In the genomic region with DNA sequence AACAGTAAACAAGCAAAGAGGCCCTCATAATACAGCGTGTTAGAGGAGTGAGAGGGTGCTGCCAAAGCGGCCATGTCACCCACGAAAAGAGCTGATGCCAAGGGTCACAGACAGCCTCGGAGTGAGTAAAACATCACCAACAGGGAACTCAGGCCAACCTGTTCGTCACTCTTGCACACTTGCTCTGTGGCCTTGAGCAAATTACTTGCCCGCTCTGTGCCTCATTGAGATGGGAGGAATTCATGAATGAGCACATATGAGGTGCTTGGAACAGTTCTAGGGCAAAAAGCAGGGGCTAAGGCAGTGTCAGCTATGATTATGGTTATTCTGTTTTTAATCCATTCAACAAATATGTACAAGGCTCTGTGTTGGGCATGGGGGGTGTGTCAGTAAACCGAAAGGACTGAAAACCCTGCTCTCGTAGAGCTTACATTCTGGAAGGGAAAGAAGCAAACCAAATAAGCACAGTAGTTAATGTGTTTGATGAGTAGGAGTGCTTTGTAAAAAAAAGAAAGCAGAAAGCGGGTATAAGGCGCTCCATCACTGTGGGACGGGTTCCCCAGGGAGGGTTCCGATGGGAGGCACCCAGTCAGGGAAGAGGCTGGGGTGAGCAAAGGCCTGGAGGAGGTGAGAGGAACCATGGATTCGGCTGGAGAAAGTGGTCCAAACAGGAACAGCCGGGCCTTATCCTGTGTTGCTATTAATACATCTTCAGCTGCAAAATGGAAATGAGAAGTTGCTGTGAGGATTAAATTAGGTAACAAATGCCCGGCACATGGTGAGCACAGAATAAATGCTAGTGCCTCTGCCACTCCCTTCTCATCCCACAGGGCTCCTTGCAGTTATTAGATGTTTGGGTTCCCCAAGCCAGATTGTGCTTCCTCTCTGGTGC, we compare ENCODE assay signal across 2 cellular contexts.
TF ChIP-seq lines count a peak whose summit lies in the region.

No MANE protein-coding gene starts in this region.

TF ChIP-seq in GM12891, 5 proteins besides CTCF, POLR2A, EP300 and RAD21 (continued from another document):
- TF ChIP-seq POLR2AphosphoS5 (IDR thresholded peaks at IDR 0.05; ENCODE audit: low read depth, low read length) (no peak), POU2F2 (IDR thresholded peaks at IDR 0.05; ENCODE audit: low read depth, low read length) (no peak)

TF ChIP-seq in K562, 482 proteins besides CTCF, POLR2A, EP300 and RAD21 (continued from another document):
- TF ChIP-seq BCOR (IDR thresholded peaks at IDR 0.05): peak; percentile 42; the same call in 1 of the 2 replicates
- TF ChIP-seq MYBL2 (IDR thresholded peaks at IDR 0.05; ENCODE audit: low read depth): no peak
- TF ChIP-seq MYBL2 (CRISPR knock-in tag; IDR thresholded peaks at IDR 0.05; ENCODE audit: borderline replicate concordance): no peak
- 0 out of 2 replicates have a peak, but pooled peaks have one; percentile 14 for TF ChIP-seq ZNF263 (CRISPR knock-in tag; IDR thresholded peaks at IDR 0.05; ENCODE audit: borderline replicate concordance)
TF ChIP-seq in K562: peak in this region for 3.
